ENCODE assay signal across 7 cellular contexts in the genomic region with DNA sequence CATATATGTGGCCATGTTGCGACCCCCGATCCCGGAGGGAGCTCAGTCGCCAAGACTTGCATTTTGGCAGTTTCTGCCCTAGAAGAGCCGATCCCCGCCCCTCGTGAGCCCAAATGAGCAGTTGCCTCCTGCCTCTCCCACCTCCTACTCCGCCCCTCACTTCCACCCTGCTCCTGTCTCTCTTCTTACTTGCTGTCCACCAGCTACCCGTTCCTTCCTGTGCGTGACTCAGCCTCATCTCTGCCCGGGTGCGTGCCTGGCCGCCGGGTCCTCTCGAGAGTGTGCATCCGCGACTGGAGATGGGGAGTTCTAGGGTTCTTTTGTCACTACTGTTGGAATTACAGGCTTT. TPM values are rescaled to one million over a fixed set of nuclear protein-coding genes. Genes with fewer than 3 reads are reported as not detected.
DNase-seq lines count a peak whose midpoint lies in the region; ATAC-seq and TF ChIP-seq lines count a peak whose summit lies in the region.

No MANE protein-coding gene starts in this region.

- H2AFZ ChIP-seq in HCT116 (ENCODE audit: low read depth, low read length, poor library complexity, severe bottlenecking), result no peak overlapping the region
- peak overlapping the region; percentile 58 for H2AFZ ChIP-seq in MM.1S (ENCODE audit: low read length)

- CTCF ChIA-PET in HCT116 (lab: Charles Lee), result interaction anchor here (1.2 kb wide), 1 partner anchor 235 kb away, joined by 4 read pairs; no protein-coding TSS in a partner anchor

- 0 out of 2 replicates have a peak, but pooled peaks cover 3% of the 10 kb centered on the region for H3F3A ChIP-seq in MM.1S (ENCODE audit: insufficient read depth, low read length)

- H3K9ac ChIP-seq in HCT116 (ENCODE audit: low read length) (peak overlapping the region; percentile 91), MM.1S (ENCODE audit: low read length) (peak overlapping the region; percentile 86)

- ATAC-seq in HCT116, result peak; percentile 83

- H3K27ac ChIP-seq in HCT116 (ENCODE audit: low read depth, low read length) (peak overlapping the region; percentile 84), MM.1S (ENCODE audit: low read length) (peak overlapping the region; percentile 84), breast epithelium (peak overlapping the region; percentile 85 to 89)

- H3K4me2 ChIP-seq in HCT116 (ENCODE audit: low read length) (peak overlapping the region; percentile 79), MM.1S (ENCODE audit: low read depth, low read length) (peak overlapping the region; percentile 77)

- H3K9me3 ChIP-seq in HCT116 (ENCODE audit: control insufficient read depth in 1 of 2, insufficient read depth in 1 of 2, low read depth in 1 of 2, low read length in 2 of 2), result no peaks in the 10 kb centered on the region
- H3K9me3 ChIP-seq in MM.1S (replicated peaks; ENCODE audit: insufficient read depth, low read length), result no peaks in the 10 kb centered on the region
- no peaks in the 10 kb centered on the region for H3K9me3 ChIP-seq in breast epithelium

- POLR2A ChIA-PET in HCT116 (lab: Charles Lee), result no interaction called here

- H3K4me3 ChIP-seq in GM12864 (ENCODE audit: low read depth, low read length) (peak overlapping the region; percentile 79), HCT116 (replicated peaks in 1 of 2; ENCODE audit: low read depth in 1 of 2, low read length in 2 of 2) (peak overlapping the region; percentile 77 to 91), MM.1S (ENCODE audit: low read length) (peak overlapping the region; percentile 76), WI38 (ENCODE audit: low read depth, low read length) (peak overlapping the region; percentile 98), breast epithelium (peak overlapping the region; percentile 84 to 97 (median 93))

- no peak for TF ChIP-seq RAD21 in HCT116 (IDR thresholded peaks at IDR 0.05; ENCODE audit: low read depth)

- H4K20me1 ChIP-seq in HCT116 (ENCODE audit: insufficient read depth) (no peaks in the 10 kb centered on the region), MM.1S (ENCODE audit: insufficient read depth, low read length) (no peaks in the 10 kb centered on the region)

- RAD21 ChIA-PET in HCT116 (lab: Charles Lee; ENCODE audit: low non-redundant PET in 1 of 2, low total read pairs in 2 of 2, uncharacterized antibody in 2 of 2, unreplicated experiment in 2 of 2), result interaction anchor here in 1 of 2 experiments (0.7 kb wide), 1 partner anchor 50 kb away, joined by 4 read pairs; no protein-coding TSS in a partner anchor

- H3K9me2 ChIP-seq in HCT116 (ENCODE audit: insufficient read depth) (no peaks in the 10 kb centered on the region), MM.1S (replicated peaks; ENCODE audit: insufficient read depth, low read length) (no peaks in the 10 kb centered on the region)

- peaks cover 56% of the 10 kb centered on the region for H3K79me2 ChIP-seq in HCT116 (ENCODE audit: insufficient read depth, low read length)
- peaks cover 55% of the 10 kb centered on the region for H3K79me2 ChIP-seq in MM.1S (ENCODE audit: low read length)

- no TSS peak for BruUV-seq in HCT116 (replicated peaks; lab: Mats Ljungman, UMichigan)

- H3K36me3 ChIP-seq in HCT116 (ENCODE audit: control insufficient read depth in 1 of 2, insufficient read depth in 2 of 2, low read length in 2 of 2), result peaks cover 19 to 25% of the 10 kb centered on the region in 2 experiments; a peak in 3 of 4 replicates
- no peaks in the 10 kb centered on the region for H3K36me3 ChIP-seq in MM.1S (replicated peaks; ENCODE audit: insufficient read depth, low read length)
- H3K36me3 ChIP-seq in breast epithelium, result no peaks in the 10 kb centered on the region

- TF ChIP-seq CTCF in GM12864 (IDR thresholded peaks at IDR 0.05; ENCODE audit: low read depth, low read length, missing control alignments), result no peak
- TF ChIP-seq CTCF in HCT116 (IDR thresholded peaks at IDR 0.05 in 2 of 3, conservative IDR thresholded peaks at IDR 0.05 in 1 of 3; ENCODE audit: borderline replicate concordance in 1 of 3, insufficient read depth in 1 of 3, low read depth in 2 of 3, low read length in 2 of 3), result no peak
- TF ChIP-seq CTCF in MM.1S (IDR thresholded peaks at IDR 0.05; ENCODE audit: low read length), result no peak
- TF ChIP-seq CTCF in WI38 (IDR thresholded peaks at IDR 0.05; ENCODE audit: low read depth, low read length), result no peak
- no peak for TF ChIP-seq CTCF in breast epithelium (IDR thresholded peaks at IDR 0.05)

- H3K27me3 ChIP-seq in HCT116 (ENCODE audit: insufficient read depth, low read length) (no peaks in the 10 kb centered on the region; the same call in 1 of the 2 replicates), MM.1S (replicated peaks; ENCODE audit: insufficient read depth, low read length) (no peaks in the 10 kb centered on the region), breast epithelium (no peaks in the 10 kb centered on the region)

- H3K4me1 ChIP-seq in HCT116 (ENCODE audit: control insufficient read depth in 1 of 2, insufficient read depth in 2 of 2, low read length in 2 of 2), result peaks cover 7 to 13% of the 10 kb centered on the region in 2 experiments; a peak in 3 of 4 replicates
- H3K4me1 ChIP-seq in MM.1S (ENCODE audit: low read length), result peaks cover 4% of the 10 kb centered on the region; the same call in 1 of the 2 replicates
- peaks cover 3 to 19% of the 10 kb centered on the region in 2 donors for H3K4me1 ChIP-seq in breast epithelium

- peak; percentile 62 for DNase-seq in GM12864 (ENCODE audit: low read depth)
- DNase-seq in HCT116 (ENCODE audit: low read depth, low spot score), result peak; percentile 37
- peak; percentile 52 for DNase-seq in MM.1S
- DNase-seq in breast epithelium (ENCODE audit: low spot score in 2 of 2), result peak; percentile 47 to 56
- DNase-seq in inferior parietal cortex (ENCODE audit: extremely low spot score), result peak; percentile 15
- peak; percentile 59 to 69 (median 62) for DNase-seq in stimulated activated CD4-positive, alpha-beta T cell treated with anti-CD3 and anti-CD28 coated beads, Interleukin-12 subunit alpha, Interleukin-12 subunit beta, amount 100 ng/mL, for 48 hours (ENCODE audit: low read depth in 2 of 3, low spot score in 1 of 3)

- intact Hi-C loops in HCT116 (cut with micrococcal nuclease) (no loop called here), breast epithelium (cut with DNase I; ENCODE audit: low total_unique reads) (no loop called here)

- no peak for TF ChIP-seq POLR2A in HCT116 (IDR thresholded peaks at IDR 0.05; ENCODE audit: borderline replicate concordance, extremely low read depth, insufficient read depth, insufficient read length)
- no peak for TF ChIP-seq POLR2A in breast epithelium (IDR thresholded peaks at IDR 0.05)

TF ChIP-seq in HCT116, 20 proteins besides CTCF, POLR2A, EP300 and RAD21:
- TF ChIP-seq, protein P1, sequence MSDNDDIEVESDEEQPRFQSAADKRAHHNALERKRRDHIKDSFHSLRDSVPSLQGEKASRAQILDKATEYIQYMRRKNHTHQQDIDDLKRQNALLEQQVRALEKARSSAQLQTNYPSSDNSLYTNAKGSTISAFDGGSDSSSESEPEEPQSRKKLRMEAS (IDR thresholded peaks at IDR 0.05), result peak; percentile 28; the same call in 1 of the 2 replicates
- TF ChIP-seq EGR1 (IDR thresholded peaks at IDR 0.05; ENCODE audit: low read depth), result no peak
- TF ChIP-seq, protein P2, sequence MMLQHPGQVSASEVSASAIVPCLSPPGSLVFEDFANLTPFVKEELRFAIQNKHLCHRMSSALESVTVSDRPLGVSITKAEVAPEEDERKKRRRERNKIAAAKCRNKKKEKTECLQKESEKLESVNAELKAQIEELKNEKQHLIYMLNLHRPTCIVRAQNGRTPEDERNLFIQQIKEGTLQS (IDR thresholded peaks at IDR 0.05), result no peak
- no peak for TF ChIP-seq CEBPB (IDR thresholded peaks at IDR 0.05; ENCODE audit: low read depth)

RNA-seq across cellular contexts. Expression of a gene that starts 0.6 kb away (rescaled TPM):
- total RNA-seq in HCT116 (2021; ENCODE audit: unreplicated experiment) (49.2 TPM), breast epithelium (10 to 100 TPM; 45.6 to 74.6 (median 61.6) TPM)
- polyA plus RNA-seq in HCT116 (2012), result 17.3 and 20.1 TPM in 2 replicates

Comparison
In these comparisons a context has a peak if more than half of its experiments do, and no peak if none do; other contexts are left out.
1. Peak in every context shown above with its lines: DNase-seq, ATAC-seq, H3K4me3 ChIP-seq and H3K27ac ChIP-seq.